ENCODE assay signal across 9 cellular contexts in genomic region chr2:131530626-131531344, GRCh38. TPM values are rescaled to one million over a fixed set of nuclear protein-coding genes. Genes with fewer than 3 reads are reported as not detected.
"Had no signal": no experiment of that assay in that cellular context is flagged by ENCODE, and none has a peak within 500 bp of the region (broad histone marks: within the 10 kb centered on the region; RNA-seq: fewer than 3 reads in every experiment).

No MANE protein-coding gene starts in this region.

RNA-seq across cellular contexts. Expression of gene TUBA3D, which starts 54.9 kb away (rescaled TPM):
- total RNA-seq: activated CD8-positive, alpha-beta memory T cell treated with anti-CD3 and anti-CD28 coated beads for 36 hours; cardiac muscle cell; epithelial cell of proximal tubule; lung; mesothelial cell of epicardium; natural killer cell treated with Interleukin-12 subunit alpha and Interleukin-12 subunit beta and Interleukin-15 and Interleukin-18, amount 100 ng/mL, for 72 hours; renal cortical epithelial cell; tibial nerve had no signal
- polyA plus RNA-seq: keratinocyte had no signal
